In the genomic region with DNA sequence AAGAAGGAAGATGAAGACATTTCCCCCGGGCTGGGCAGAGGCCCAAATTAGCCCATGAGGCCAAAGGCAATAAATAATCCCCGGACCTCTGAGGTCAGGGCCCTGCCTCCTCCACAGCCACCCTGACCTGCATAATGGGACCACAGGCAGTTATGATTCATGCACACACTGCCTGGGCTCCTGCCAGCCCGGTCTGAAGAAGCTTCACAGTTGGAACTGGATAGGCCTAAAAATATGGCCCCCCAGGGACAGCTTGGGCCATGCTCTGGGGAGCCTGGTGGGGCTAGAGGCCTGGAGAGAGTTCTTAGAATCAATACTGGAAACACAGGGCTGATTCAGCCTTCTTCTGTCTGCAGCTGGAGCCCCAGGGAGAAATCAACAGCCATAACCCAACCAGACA, we compare ENCODE assay signal across 14 cellular contexts.
A peak's percentile ranks its signal among the peaks of the same experiment; 100 is the strongest.
DNase-seq lines count a peak whose midpoint lies in the region; ATAC-seq, FAIRE-seq and TF ChIP-seq lines count a peak whose summit lies in the region.
"Had no signal": no experiment of that assay in that cellular context is flagged by ENCODE, and none has a peak within 500 bp of the region (broad histone marks: within the 10 kb centered on the region; RNA-seq: fewer than 3 reads in every experiment).

No MANE protein-coding gene starts in this region.

- no peak overlapping the region for H3K4me3 ChIP-seq in H1 (ENCODE audit: extremely low read depth in 1 of 4, insufficient read depth in 2 of 4, low read depth in 3 of 4, low read length in 4 of 4)
- no peak overlapping the region for H3K4me3 ChIP-seq in pancreas
- H3K4me3 ChIP-seq in stomach: no peak overlapping the region
- H3K4me3 ChIP-seq: mucosa of descending colon had no signal

- no peak overlapping the region for H3K14ac ChIP-seq in H1 (ENCODE audit: insufficient read length)

- H2BK12ac ChIP-seq in H1 (ENCODE audit: low read depth, low read length): no peak overlapping the region

- H3K4me1 ChIP-seq in H1 (replicated peaks in 1 of 4; ENCODE audit: control insufficient read depth in 3 of 4, insufficient read depth in 4 of 4, low read length in 3 of 4) (peaks cover 0 to 9% (median 3%) of the 10 kb centered on the region in 4 experiments; a peak in 6 of 7 replicates), pancreas (no peaks in the 10 kb centered on the region), stomach (no peaks in the 10 kb centered on the region)

- ATAC-seq in pancreas (peak in 1 of 4 donors; percentile 48), GM21737 (IDR thresholded peaks at IDR 0.05; ENCODE audit: unreplicated experiment) (no peak)
- ATAC-seq: mucosa of descending colon had no signal

- H3K23ac ChIP-seq in H1 (ENCODE audit: insufficient read length): no peak overlapping the region

- H3K56ac ChIP-seq in H1 (replicated peaks; ENCODE audit: insufficient read length, low read depth, low read length): no peak overlapping the region

- no peak overlapping the region for H2AFZ ChIP-seq in H1 (ENCODE audit: low read length)

- no peak overlapping the region for H4K5ac ChIP-seq in H1 (ENCODE audit: insufficient read length, low read depth, low read length)

- no peak overlapping the region for H2BK5ac ChIP-seq in H1 (ENCODE audit: low read depth, low read length)

- TF ChIP-seq RAD21 in H1 (IDR thresholded peaks at IDR 0.05 in 1 of 2, conservative IDR thresholded peaks at IDR 0.05 in 1 of 2; ENCODE audit: low read depth in 2 of 2, low read length in 2 of 2): no peak

- H3K27me3 ChIP-seq in H1 (replicated peaks in 1 of 4; ENCODE audit: control insufficient read depth in 3 of 4, extremely low read depth in 1 of 4, insufficient read depth in 3 of 4, low read length in 3 of 4) (no peaks in the 10 kb centered on the region; a peak in 1 of 7 replicates), pancreas (no peaks in the 10 kb centered on the region), stomach (no peaks in the 10 kb centered on the region)

- H3K36me3 ChIP-seq in H1 (ENCODE audit: control insufficient read depth in 2 of 4, insufficient read depth in 4 of 4, low read length in 3 of 4) (no peaks in the 10 kb centered on the region), pancreas (no peaks in the 10 kb centered on the region), stomach (no peaks in the 10 kb centered on the region)

- intact Hi-C loops in pancreas (cut with DNase I): no loop called here
- intact Hi-C loops in stomach (cut with DNase I; ENCODE audit: low total_unique reads): no loop called here

- H3K9ac ChIP-seq in H1 (replicated peaks in 1 of 4; ENCODE audit: extremely low read depth in 1 of 4, low read depth in 3 of 4, low read length in 3 of 4): no peak overlapping the region

- H2BK15ac ChIP-seq in H1 (ENCODE audit: low read length): no peak overlapping the region

- H2BK120ac ChIP-seq in H1 (replicated peaks; ENCODE audit: low read depth, low read length): no peak overlapping the region

- FAIRE-seq in H1 (lab: Jason Lieb, UNC): no peak
- no peak for FAIRE-seq in pancreas (lab: Jason Lieb, UNC)

- H3K27ac ChIP-seq in H1 (ENCODE audit: low read depth, low read length) (no peak overlapping the region), pancreas (no peak overlapping the region), stomach (no peak overlapping the region)
- H3K27ac ChIP-seq: RWPE1 had no signal

- no peak overlapping the region for H3K18ac ChIP-seq in H1 (ENCODE audit: extremely low read depth, low read length)

- in situ Hi-C loops in KBM-7 (cut with MboI; ENCODE audit: low pct_unique_long_range_greater_than_20kb, low sequenced_read_pairs): no loop called here

- 30% methylated on average over 3 of the region's 3 CpGs; no CpG with 5 or more reads in 1 of the 2 experiments for WGBS in H1 (ENCODE audit: extremely low coverage in 1 of 2, insufficient coverage in 1 of 2, insufficient read length in 1 of 2, insufficient replicate concordance in 2 of 2, low coverage in 1 of 2, low lambda C conversion rate in 2 of 2, missing lambda C conversion rate in 1 of 2), 2 experiments
- WGBS in pancreas, 2 donors: 28 to 41% methylated on average over 3 of the region's 3 CpGs
- WGBS in stomach, 5 donors: 13 to 61% (median 42%) methylated on average over 3 of the region's 3 CpGs

- no peaks in the 10 kb centered on the region for H3K79me2 ChIP-seq in H1 (ENCODE audit: control insufficient read depth in 1 of 2, insufficient read depth in 2 of 2, low read length in 2 of 2)

- H3K4ac ChIP-seq in H1 (replicated peaks; ENCODE audit: insufficient read length, low read depth, low read length): no peak overlapping the region

- H4K20me1 ChIP-seq in H1 (replicated peaks in 1 of 2; ENCODE audit: control insufficient read depth in 1 of 2, insufficient read depth in 2 of 2, low read length in 2 of 2): no peaks in the 10 kb centered on the region

- H4K91ac ChIP-seq in H1 (replicated peaks; ENCODE audit: insufficient read length, low read length): no peak overlapping the region

- POLR2A ChIA-PET in H1 (lab: Charles Lee; ENCODE audit: partially characterized antibody): no interaction called here

- DNase-seq in Daoy (ENCODE audit: low read depth): peak; percentile 96
- peak; percentile 58 for DNase-seq in NCI-H1436 treated with DMSO at 0.1 percent for 48 hours (lab: John Stamatoyannopoulos, UW)
- DNase-seq in H1 (ENCODE audit: low read depth in 1 of 2, low spot score in 2 of 2): no peak
- DNase-seq in pancreas: peak in 4 of 6 donors; percentile 12 to 23 (median 19)
- DNase-seq in KBM-7: no peak
- no peak for DNase-seq in stomach
- no peak for DNase-seq in iPS-NIHi11 (ENCODE audit: low spot score)
- DNase-seq: DMS 273 treated with DMSO at 0.1 percent for 48 hours, endodermal cell, H9, Karpas-422 had no signal

- TF ChIP-seq EP300 in H1 (IDR thresholded peaks at IDR 0.05; ENCODE audit: borderline replicate concordance in 1 of 2, low read depth in 2 of 2, low read length in 2 of 2): no peak
- no peak for TF ChIP-seq EP300 in stomach (IDR thresholded peaks at IDR 0.05)

- H3K9me3 ChIP-seq in H1 (ENCODE audit: insufficient read depth in 2 of 2, low read depth in 1 of 2, low read length in 1 of 2): no peaks in the 10 kb centered on the region
- H3K9me3 ChIP-seq in pancreas: no peaks in the 10 kb centered on the region
- peaks cover 0 to 4% (median 0%) of the 10 kb centered on the region in 4 donors for H3K9me3 ChIP-seq in stomach
- H3K9me3 ChIP-seq: mucosa of descending colon had no signal

- no peaks in the 10 kb centered on the region for H3K79me1 ChIP-seq in H1 (ENCODE audit: low read depth, low read length)

- CTCF ChIA-PET in H1 (lab: Charles Lee; ENCODE audit: partially characterized antibody): interaction anchor here (1.3 kb wide), 1 partner anchor 10 kb away, joined by 4 read pairs; no protein-coding TSS in a partner anchor

- H2BK20ac ChIP-seq in H1 (ENCODE audit: low read length): no peak overlapping the region

- no peaks in the 10 kb centered on the region for H3K23me2 ChIP-seq in H1 (ENCODE audit: low read depth, low read length)

- no peak overlapping the region for H3K4me2 ChIP-seq in H1 (ENCODE audit: insufficient read depth in 1 of 2, low read depth in 2 of 2, low read length in 2 of 2)

- H2AK5ac ChIP-seq in H1 (ENCODE audit: low read depth, low read length): no peak overlapping the region

- TF ChIP-seq CTCF in H1 (IDR thresholded peaks at IDR 0.05; ENCODE audit: control extremely low read depth in 1 of 3, insufficient read depth in 1 of 3, low read depth in 1 of 3, low read length in 3 of 3): no peak
- no peak for TF ChIP-seq CTCF in pancreas (IDR thresholded peaks at IDR 0.05)
- TF ChIP-seq CTCF in stomach (IDR thresholded peaks at IDR 0.05): no peak

- TF ChIP-seq POLR2A in H1 (IDR thresholded peaks at IDR 0.05; ENCODE audit: control extremely low read depth in 1 of 2, low read depth in 2 of 2, low read length in 2 of 2) (no peak), stomach (IDR thresholded peaks at IDR 0.05) (no peak)

- H4K8ac ChIP-seq in H1 (ENCODE audit: extremely low read depth, insufficient read depth, low read length): 0 out of 2 replicates have a peak overlapping the region, but pooled peaks have one; percentile 60

TF ChIP-seq in H1, 55 proteins besides CTCF, POLR2A, EP300 and RAD21:
- no peak for TF ChIP-seq KDM4A (IDR thresholded peaks at IDR 0.05; ENCODE audit: low read depth, low read length, severe bottlenecking)
- TF ChIP-seq EGR1 (IDR thresholded peaks at IDR 0.05; ENCODE audit: borderline replicate concordance, low read depth, low read length): no peak
- no peak for TF ChIP-seq SP1 (IDR thresholded peaks at IDR 0.05; ENCODE audit: low read depth, low read length)
- TF ChIP-seq KDM1A (IDR thresholded peaks at IDR 0.05; ENCODE audit: borderline replicate concordance, low read length): no peak

Comparison
In these comparisons a context has a peak if more than half of its experiments do, and no peak if none do; other contexts are left out.
1. DNase-seq: peak in Daoy (single experiment), NCI-H1436 treated with DMSO at 0.1 percent for 48 hours (single experiment) and pancreas (4 of 6); none in H1 (0 of 2), KBM-7 (single experiment), stomach (single experiment) and iPS-NIHi11 (single experiment).